In genomic region chr10:95440756-95441546, GRCh38 we compare ENCODE assay signal across 11 cellular contexts.
A peak's percentile ranks its signal among the peaks of the same experiment; 100 is the strongest.
DNase-seq lines count a peak whose midpoint lies in the region; ATAC-seq and TF ChIP-seq lines count a peak whose summit lies in the region.
"Had no signal": no experiment of that assay in that cellular context is flagged by ENCODE, and none has a peak within 500 bp of the region (broad histone marks: within the 10 kb centered on the region; RNA-seq: fewer than 3 reads in every experiment).

No MANE protein-coding gene starts in this region.

- TF ChIP-seq CTCF in left lung (IDR thresholded peaks at IDR 0.05), result no peak

- peaks cover 0 to 10% of the 10 kb centered on the region in 2 donors for H3K27me3 Mint-ChIP-seq in effector memory CD8-positive, alpha-beta T cell

- DNase-seq in effector memory CD8-positive, alpha-beta T cell, result no peak
- DNase-seq in epidermal melanocyte (ENCODE audit: insufficient read length, low spot score) (no peak), NCI-H2171 treated with DMSO at 0.1 percent for 48 hours (lab: John Stamatoyannopoulos, UW) (no peak), activated gamma-delta T cell (lab: John Stamatoyannopoulos, UW) (no peak), left lung (no peak)
- DNase-seq: activated CD4-positive, alpha-beta T cell treated with anti-CD3 and anti-CD28 coated beads, Interleukin-2, amount 50 U/mL, for 1 hour; NCI-H1048 had no signal

- peak; percentile 89 for ATAC-seq in GM18498 (IDR thresholded peaks at IDR 0.05; ENCODE audit: unreplicated experiment)
- peak; percentile 68 for ATAC-seq in GM21367 (IDR thresholded peaks at IDR 0.05; ENCODE audit: unreplicated experiment)
- ATAC-seq in HG03378 (IDR thresholded peaks at IDR 0.05; ENCODE audit: unreplicated experiment), result peak; percentile 65
- ATAC-seq in effector memory CD8-positive, alpha-beta T cell (replicated peaks), result peak; percentile 31
- ATAC-seq in left lung, result no peak

- H3K27ac ChIP-seq in left lung, result no peak overlapping the region

- H3K4me3 Mint-ChIP-seq in effector memory CD8-positive, alpha-beta T cell, result no peak overlapping the region
- H3K4me3 Mint-ChIP-seq: neural crest cell had no signal

- no peaks in the 10 kb centered on the region for H3K27me3 ChIP-seq in left lung

- H3K27ac Mint-ChIP-seq in effector memory CD8-positive, alpha-beta T cell, result no peak overlapping the region

- intact Hi-C loops in left lung (cut with DNase I), result no loop called here

- peaks cover 7 to 11% of the 10 kb centered on the region in 2 donors for H3K4me1 ChIP-seq in left lung

- H3K9me3 Mint-ChIP-seq in effector memory CD8-positive, alpha-beta T cell, result no peaks in the 10 kb centered on the region
- H3K9me3 Mint-ChIP-seq: neural crest cell had no signal

- peaks cover 6 to 7% of the 10 kb centered on the region in 2 donors for H3K4me1 Mint-ChIP-seq in effector memory CD8-positive, alpha-beta T cell (ENCODE audit: low read depth in 2 of 2)

- no peaks in the 10 kb centered on the region for H3K36me3 Mint-ChIP-seq in effector memory CD8-positive, alpha-beta T cell (ENCODE audit: insufficient read depth)

- peaks cover 0 to 11% of the 10 kb centered on the region in 2 donors for H3K36me3 ChIP-seq in left lung

- H3K4me3 ChIP-seq in left lung, result no peak overlapping the region

- H3K9me3 ChIP-seq in left lung, result no peaks in the 10 kb centered on the region
